In the genomic region with DNA sequence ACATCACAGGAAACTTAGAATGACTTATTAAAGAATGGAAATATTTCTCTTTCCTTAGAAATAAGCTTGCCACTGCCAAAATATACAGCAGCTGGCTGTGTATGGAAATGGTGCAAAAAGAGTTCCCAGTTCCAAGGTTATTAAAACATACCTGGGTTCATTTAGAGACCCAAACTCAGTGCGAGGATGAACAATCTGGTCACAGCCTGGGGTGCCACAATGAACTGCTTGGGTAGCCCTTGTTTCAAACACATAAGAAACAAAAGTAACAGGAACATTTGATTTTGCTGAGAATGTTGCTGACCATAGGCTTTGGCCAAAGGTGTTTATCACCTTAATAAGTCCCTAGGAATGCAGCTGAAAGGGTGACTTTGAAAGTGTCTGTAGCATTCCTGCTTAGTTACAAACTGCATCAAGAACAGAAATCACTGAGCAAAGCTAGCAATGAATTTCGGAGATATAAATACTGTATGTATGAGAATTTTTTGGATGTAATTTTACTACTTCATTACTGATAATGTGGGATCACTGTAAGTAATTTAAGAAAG, we compare ENCODE assay signal across 1 cellular context.
TF ChIP-seq lines count a peak whose summit lies in the region.

No MANE protein-coding gene starts in this region.

TF ChIP-seq in endothelial cell of umbilical vein, 7 proteins besides CTCF, POLR2A, EP300 and RAD21 (continued from another document):
- TF ChIP-seq GATA2 (IDR thresholded peaks at IDR 0.05; ENCODE audit: insufficient read depth, insufficient read length, low read depth, low read length) (no peak), JUN (IDR thresholded peaks at IDR 0.05; ENCODE audit: borderline replicate concordance, insufficient read depth, insufficient read length, low read depth) (no peak)
